Comparison of ENCODE assay signal across 6 cellular contexts in genomic region chr7:28582226-28582625, GRCh38.
"Had no signal": no experiment of that assay in that cellular context is flagged by ENCODE, and none has a peak within 500 bp of the region (broad histone marks: within the 10 kb centered on the region; RNA-seq: fewer than 3 reads in every experiment).

No MANE protein-coding gene starts in this region.

- H3K4me1 Mint-ChIP-seq: IgD-negative memory B cell had no signal

- H3K9me3 Mint-ChIP-seq: IgD-negative memory B cell had no signal

- H3K4me3 Mint-ChIP-seq: IgD-negative memory B cell had no signal

- ATAC-seq: HepG2, K562 had no signal

- DNase-seq: IMR-90, KBM-7 had no signal

- H3K36me3 Mint-ChIP-seq: IgD-negative memory B cell had no signal

- H3K27ac Mint-ChIP-seq: IgD-negative memory B cell had no signal

- H3K4me3 ChIP-seq: K562 had no signal

- H3K27ac ChIP-seq: HL-60 had no signal
